1 cellular context compared by ENCODE assay signal in the genomic region with DNA sequence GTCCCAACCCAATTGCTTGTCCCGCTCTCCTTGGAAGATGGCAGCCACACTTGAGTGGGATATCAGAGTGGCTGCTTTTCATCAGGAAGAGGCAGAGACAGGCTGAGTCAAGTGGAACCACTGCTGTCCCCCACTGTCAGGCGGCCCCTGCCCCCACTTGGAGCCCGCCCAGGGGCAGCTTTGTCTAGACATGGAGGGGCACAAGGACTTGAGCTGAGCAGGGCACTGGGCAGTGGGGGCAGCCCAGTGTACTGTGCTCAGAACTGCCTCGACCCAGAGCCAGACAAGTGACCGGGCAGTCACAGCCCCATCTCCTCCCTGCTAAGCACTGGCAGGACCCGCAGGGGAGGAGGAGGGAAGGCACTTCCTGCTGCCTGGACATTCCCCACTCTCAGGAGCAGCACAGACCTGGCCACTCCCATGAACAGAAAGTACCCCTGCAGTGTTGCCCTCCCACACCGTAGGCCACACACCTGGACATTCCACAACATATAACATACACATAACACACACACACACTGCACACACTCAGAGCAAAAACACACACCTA.
TF ChIP-seq lines count a peak whose summit lies in the region.

No MANE protein-coding gene starts in this region.

TF ChIP-seq in H1, 55 proteins besides CTCF, POLR2A, EP300 and RAD21:
- TF ChIP-seq CBX8 (IDR thresholded peaks at IDR 0.05; ENCODE audit: borderline replicate concordance, low read depth, low read length) (no peak), SRF (IDR thresholded peaks at IDR 0.05; ENCODE audit: low read depth, low read length) (no peak), NANOG (IDR thresholded peaks at IDR 0.05; ENCODE audit: insufficient read depth, low read depth, low read length, poor library complexity, severe bottlenecking) (no peak), YY1 (IDR thresholded peaks at IDR 0.05; ENCODE audit: low read depth, low read length) (no peak), SIN3A (conservative IDR thresholded peaks at IDR 0.05 in 1 of 2, IDR thresholded peaks at IDR 0.05 in 1 of 2; ENCODE audit: low read depth in 1 of 2, low read length in 2 of 2) (no peak), BCL11A (IDR thresholded peaks at IDR 0.05; ENCODE audit: low read depth in 2 of 2, low read length in 2 of 2) (no peak), CREB1 (IDR thresholded peaks at IDR 0.05) (no peak), POLR2AphosphoS5 (IDR thresholded peaks at IDR 0.05; ENCODE audit: low read depth, low read length) (no peak), JUND (IDR thresholded peaks at IDR 0.05; ENCODE audit: low read length) (no peak), SUZ12 (IDR thresholded peaks at IDR 0.05; ENCODE audit: low read length) (no peak), KDM1A (IDR thresholded peaks at IDR 0.05; ENCODE audit: borderline replicate concordance, low read length) (no peak), SP2 (IDR thresholded peaks at IDR 0.05; ENCODE audit: low read length) (no peak), JUN (IDR thresholded peaks at IDR 0.05; ENCODE audit: low read depth, low read length) (no peak), RXRA (IDR thresholded peaks at IDR 0.05; ENCODE audit: insufficient read depth, low read depth, low read length) (no peak), TCF12 (IDR thresholded peaks at IDR 0.05; ENCODE audit: low read depth, low read length) (no peak)
- TF ChIP-seq, protein P1, sequence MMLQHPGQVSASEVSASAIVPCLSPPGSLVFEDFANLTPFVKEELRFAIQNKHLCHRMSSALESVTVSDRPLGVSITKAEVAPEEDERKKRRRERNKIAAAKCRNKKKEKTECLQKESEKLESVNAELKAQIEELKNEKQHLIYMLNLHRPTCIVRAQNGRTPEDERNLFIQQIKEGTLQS (IDR thresholded peaks at IDR 0.05; ENCODE audit: insufficient read depth, low read depth, low read length), result no peak
- TF ChIP-seq, protein P2, sequence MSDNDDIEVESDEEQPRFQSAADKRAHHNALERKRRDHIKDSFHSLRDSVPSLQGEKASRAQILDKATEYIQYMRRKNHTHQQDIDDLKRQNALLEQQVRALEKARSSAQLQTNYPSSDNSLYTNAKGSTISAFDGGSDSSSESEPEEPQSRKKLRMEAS (IDR thresholded peaks at IDR 0.05), result no peak
- TF ChIP-seq, protein P3, sequence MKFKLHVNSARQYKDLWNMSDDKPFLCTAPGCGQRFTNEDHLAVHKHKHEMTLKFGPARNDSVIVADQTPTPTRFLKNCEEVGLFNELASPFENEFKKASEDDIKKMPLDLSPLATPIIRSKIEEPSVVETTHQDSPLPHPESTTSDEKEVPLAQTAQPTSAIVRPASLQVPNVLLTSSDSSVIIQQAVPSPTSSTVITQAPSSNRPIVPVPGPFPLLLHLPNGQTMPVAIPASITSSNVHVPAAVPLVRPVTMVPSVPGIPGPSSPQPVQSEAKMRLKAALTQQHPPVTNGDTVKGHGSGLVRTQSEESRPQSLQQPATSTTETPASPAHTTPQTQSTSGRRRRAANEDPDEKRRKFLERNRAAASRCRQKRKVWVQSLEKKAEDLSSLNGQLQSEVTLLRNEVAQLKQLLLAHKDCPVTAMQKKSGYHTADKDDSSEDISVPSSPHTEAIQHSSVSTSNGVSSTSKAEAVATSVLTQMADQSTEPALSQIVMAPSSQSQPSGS (IDR thresholded peaks at IDR 0.05; ENCODE audit: low read length), result no peak
